Comparison of ENCODE assay signal across 1 cellular context in the genomic region with DNA sequence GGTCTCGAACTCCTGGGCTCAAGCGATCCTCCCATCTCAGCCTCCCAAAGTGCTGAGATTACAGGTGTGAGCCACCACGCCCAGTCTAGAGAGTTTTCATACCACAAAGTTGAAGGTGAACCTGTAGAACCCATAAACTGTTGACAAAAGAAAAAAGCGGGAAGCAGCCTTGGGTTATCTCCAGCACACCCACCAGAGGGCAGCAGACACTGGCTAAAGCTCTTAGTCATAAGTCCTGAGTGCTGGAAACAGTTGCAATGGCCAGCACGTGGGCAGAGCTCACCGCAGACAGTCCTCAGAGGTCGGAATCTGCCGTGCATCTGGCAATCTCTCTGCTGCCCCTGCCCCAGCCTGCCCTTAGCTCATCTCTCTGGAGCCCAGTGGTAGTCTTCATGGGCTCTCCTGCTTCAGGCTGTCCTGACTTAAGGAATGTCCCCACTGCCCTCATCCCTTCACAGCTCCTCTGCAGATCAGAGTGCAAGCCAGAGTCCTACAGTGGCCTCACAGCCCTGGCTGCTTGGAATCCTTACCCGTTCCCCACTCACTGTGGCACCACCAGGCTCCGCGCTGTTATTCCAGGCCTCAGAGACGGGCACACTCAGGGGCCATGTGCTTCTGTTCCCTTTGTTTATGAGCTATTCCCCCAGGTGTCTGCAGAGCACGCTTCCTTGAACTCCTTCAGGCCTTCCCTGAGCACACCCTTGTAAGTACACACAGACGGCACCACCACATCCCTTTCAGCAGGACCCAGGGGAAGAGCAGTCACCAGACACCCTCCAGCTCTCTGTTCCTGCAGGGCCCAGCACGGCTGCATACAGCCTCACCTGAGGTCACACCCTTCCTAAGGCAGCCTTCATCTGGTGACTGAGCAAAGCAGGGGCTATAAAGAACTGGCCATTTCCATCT.
TF ChIP-seq lines count a peak whose summit lies in the region.

No MANE protein-coding gene starts in this region.

TF ChIP-seq in K562, 482 proteins besides CTCF, POLR2A, EP300 and RAD21 (continued from another document and continues in another):
- TF ChIP-seq ELF4 (CRISPR knock-in tag; IDR thresholded peaks at IDR 0.05) (no peak), NFIC (IDR thresholded peaks at IDR 0.05) (no peak), STAT5A (IDR thresholded peaks at IDR 0.05; ENCODE audit: borderline replicate concordance, low read length) (no peak), SMARCB1 (IDR thresholded peaks at IDR 0.05; ENCODE audit: insufficient read length, low read depth) (no peak), CSDE1 (IDR thresholded peaks at IDR 0.05) (no peak), JUND (IDR thresholded peaks at IDR 0.05; ENCODE audit: borderline replicate concordance, low read depth, low read length) (peak; percentile 59; the same call in 1 of the 2 replicates), JUND (tag; IDR thresholded peaks at IDR 0.05; ENCODE audit: borderline replicate concordance, low read depth, low read length) (peak; percentile 77; the same call in 2 of the 3 replicates), EP400 (IDR thresholded peaks at IDR 0.05) (peak; percentile 89), TAF15 (IDR thresholded peaks at IDR 0.05; ENCODE audit: low read depth, low read length) (no peak), TSC22D4 (tag; IDR thresholded peaks at IDR 0.05) (no peak), BACH1 (tag; IDR thresholded peaks at IDR 0.05) (no peak), MXD1 (CRISPR knock-in tag; IDR thresholded peaks at IDR 0.05; ENCODE audit: borderline replicate concordance, poor library complexity, severe bottlenecking) (no peak), THAP7 (CRISPR knock-in tag; IDR thresholded peaks at IDR 0.05) (no peak), PURB (CRISPR knock-in tag; IDR thresholded peaks at IDR 0.05; ENCODE audit: low read depth) (no peak), POLR2B (IDR thresholded peaks at IDR 0.05; ENCODE audit: low read depth, partially characterized antibody) (no peak), PKNOX1 (IDR thresholded peaks at IDR 0.05) (no peak), NFE2L1 (tag; IDR thresholded peaks at IDR 0.05; ENCODE audit: borderline replicate concordance, low read depth) (no peak), MAZ (CRISPR knock-in tag; conservative IDR thresholded peaks at IDR 0.05 in 1 of 2, IDR thresholded peaks at IDR 0.05 in 1 of 2) (peak; percentile 27 to 87; a peak in 3 of 4 replicates), SRSF9 (IDR thresholded peaks at IDR 0.05; ENCODE audit: borderline replicate concordance, low read depth, low read length) (no peak), CBX1 (IDR thresholded peaks at IDR 0.05; ENCODE audit: low read depth) (peak; percentile 77; the same call in 1 of the 2 replicates), ZNF511 (CRISPR knock-in tag; IDR thresholded peaks at IDR 0.05) (peak; percentile 73; the same call in 1 of the 2 replicates), MITF (IDR thresholded peaks at IDR 0.05) (peak; percentile 70; the same call in 1 of the 2 replicates), RBM25 (IDR thresholded peaks at IDR 0.05; ENCODE audit: low read depth, low read length, severe bottlenecking) (no peak), PHB (CRISPR knock-in tag; IDR thresholded peaks at IDR 0.05) (no peak), ZNF311 (CRISPR knock-in tag; IDR thresholded peaks at IDR 0.05) (no peak), XRCC4 (IDR thresholded peaks at IDR 0.05; ENCODE audit: extremely low read depth, insufficient read depth, insufficient read length) (no peak), NCOA1 (IDR thresholded peaks at IDR 0.05; ENCODE audit: low read depth) (no peak), ZNF830 (CRISPR knock-in tag; IDR thresholded peaks at IDR 0.05) (no peak), ELF2 (CRISPR knock-in tag; IDR thresholded peaks at IDR 0.05) (no peak), ZBTB17 (CRISPR knock-in tag; IDR thresholded peaks at IDR 0.05) (peak; percentile 65; the same call in 1 of the 2 replicates), ZNF280A (IDR thresholded peaks at IDR 0.05; ENCODE audit: low read depth, partially characterized antibody) (no peak), CXXC5 (CRISPR knock-in tag; IDR thresholded peaks at IDR 0.05) (peak; percentile 73), MAFF (IDR thresholded peaks at IDR 0.05; ENCODE audit: low read length) (peak; percentile 11; the same call in 1 of the 2 replicates), E2F8 (IDR thresholded peaks at IDR 0.05; ENCODE audit: low read depth, partially characterized antibody) (peak; percentile 75), ZNF707 (CRISPR knock-in tag; conservative IDR thresholded peaks at IDR 0.05) (no peak), ZBTB34 (CRISPR knock-in tag; IDR thresholded peaks at IDR 0.05) (no peak), TCF7 (IDR thresholded peaks at IDR 0.05; ENCODE audit: borderline replicate concordance) (no peak), ZFP36 (IDR thresholded peaks at IDR 0.05; ENCODE audit: low read depth, low read length, partially characterized antibody) (no peak), ZNF695 (CRISPR knock-in tag; IDR thresholded peaks at IDR 0.05) (no peak), MAFK (IDR thresholded peaks at IDR 0.05; ENCODE audit: low read length) (peak; percentile 26; the same call in 1 of the 2 replicates), SIX5 (IDR thresholded peaks at IDR 0.05; ENCODE audit: borderline replicate concordance in 1 of 2, insufficient read depth in 1 of 2, low read depth in 1 of 2, low read length in 2 of 2) (no peak), TAL1 (IDR thresholded peaks at IDR 0.05) (no peak)
- TF ChIP-seq, protein P1, sequence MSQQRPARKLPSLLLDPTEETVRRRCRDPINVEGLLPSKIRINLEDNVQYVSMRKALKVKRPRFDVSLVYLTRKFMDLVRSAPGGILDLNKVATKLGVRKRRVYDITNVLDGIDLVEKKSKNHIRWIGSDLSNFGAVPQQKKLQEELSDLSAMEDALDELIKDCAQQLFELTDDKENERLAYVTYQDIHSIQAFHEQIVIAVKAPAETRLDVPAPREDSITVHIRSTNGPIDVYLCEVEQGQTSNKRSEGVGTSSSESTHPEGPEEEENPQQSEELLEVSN (IDR thresholded peaks at IDR 0.05; ENCODE audit: borderline replicate concordance in 1 of 2, extremely low read depth in 1 of 2, insufficient read depth in 1 of 2, insufficient read length in 1 of 2, low read depth in 1 of 2, low read length in 1 of 2, poor library complexity in 1 of 2, severe bottlenecking in 1 of 2) = peak; percentile 99
- TF ChIP-seq, protein P2, sequence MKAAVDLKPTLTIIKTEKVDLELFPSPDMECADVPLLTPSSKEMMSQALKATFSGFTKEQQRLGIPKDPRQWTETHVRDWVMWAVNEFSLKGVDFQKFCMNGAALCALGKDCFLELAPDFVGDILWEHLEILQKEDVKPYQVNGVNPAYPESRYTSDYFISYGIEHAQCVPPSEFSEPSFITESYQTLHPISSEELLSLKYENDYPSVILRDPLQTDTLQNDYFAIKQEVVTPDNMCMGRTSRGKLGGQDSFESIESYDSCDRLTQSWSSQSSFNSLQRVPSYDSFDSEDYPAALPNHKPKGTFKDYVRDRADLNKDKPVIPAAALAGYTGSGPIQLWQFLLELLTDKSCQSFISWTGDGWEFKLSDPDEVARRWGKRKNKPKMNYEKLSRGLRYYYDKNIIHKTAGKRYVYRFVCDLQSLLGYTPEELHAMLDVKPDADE (conservative IDR thresholded peaks at IDR 0.05; ENCODE audit: control insufficient read depth, low read depth, low read length) = 0 out of 2 replicates have a peak, but pooled peaks have one; percentile 38
- TF ChIP-seq, protein P3, sequence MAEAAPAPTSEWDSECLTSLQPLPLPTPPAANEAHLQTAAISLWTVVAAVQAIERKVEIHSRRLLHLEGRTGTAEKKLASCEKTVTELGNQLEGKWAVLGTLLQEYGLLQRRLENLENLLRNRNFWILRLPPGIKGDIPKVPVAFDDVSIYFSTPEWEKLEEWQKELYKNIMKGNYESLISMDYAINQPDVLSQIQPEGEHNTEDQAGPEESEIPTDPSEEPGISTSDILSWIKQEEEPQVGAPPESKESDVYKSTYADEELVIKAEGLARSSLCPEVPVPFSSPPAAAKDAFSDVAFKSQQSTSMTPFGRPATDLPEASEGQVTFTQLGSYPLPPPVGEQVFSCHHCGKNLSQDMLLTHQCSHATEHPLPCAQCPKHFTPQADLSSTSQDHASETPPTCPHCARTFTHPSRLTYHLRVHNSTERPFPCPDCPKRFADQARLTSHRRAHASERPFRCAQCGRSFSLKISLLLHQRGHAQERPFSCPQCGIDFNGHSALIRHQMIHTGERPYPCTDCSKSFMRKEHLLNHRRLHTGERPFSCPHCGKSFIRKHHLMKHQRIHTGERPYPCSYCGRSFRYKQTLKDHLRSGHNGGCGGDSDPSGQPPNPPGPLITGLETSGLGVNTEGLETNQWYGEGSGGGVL (CRISPR knock-in tag; IDR thresholded peaks at IDR 0.05) = no peak
